Comparison of ENCODE assay signal across 25 cellular contexts in genomic region chr7:91033574-91033973, GRCh38.
DNase-seq lines count a peak whose midpoint lies in the region; ATAC-seq and TF ChIP-seq lines count a peak whose summit lies in the region.
"Had no signal": no experiment of that assay in that cellular context is flagged by ENCODE, and none has a peak within 500 bp of the region (broad histone marks: within the 10 kb centered on the region; RNA-seq: fewer than 3 reads in every experiment).

No MANE protein-coding gene starts in this region.

- H3K4me1 Mint-ChIP-seq in WTC11 (peaks cover 67% of the 10 kb centered on the region), osteocyte (ENCODE audit: unreplicated experiment) (peaks cover 36% of the 10 kb centered on the region)
- H3K4me1 Mint-ChIP-seq: activated CD4-positive, alpha-beta T cell treated with anti-CD3 and anti-CD28 coated beads for 36 hours; activated naive CD8-positive, alpha-beta T cell treated with anti-CD3 and anti-CD28 coated beads, Interleukin-2, amount 10 ng/mL, durations not matched to agents 7 days and 5 days; CD4-positive, CD25-positive, alpha-beta regulatory T cell; T-cell had no signal

- no peak overlapping the region for H3K27ac Mint-ChIP-seq in WTC11
- peak overlapping the region; percentile 15 for H3K27ac Mint-ChIP-seq in osteocyte (ENCODE audit: unreplicated experiment)
- H3K27ac Mint-ChIP-seq: activated CD4-positive, alpha-beta T cell treated with anti-CD3 and anti-CD28 coated beads for 36 hours; activated naive CD8-positive, alpha-beta T cell treated with anti-CD3 and anti-CD28 coated beads, Interleukin-2, amount 10 ng/mL, durations not matched to agents 7 days and 5 days; CD4-positive, CD25-positive, alpha-beta regulatory T cell; T-cell had no signal

- H3K36me3 Mint-ChIP-seq in WTC11 (peaks cover 10% of the 10 kb centered on the region), osteocyte (ENCODE audit: unreplicated experiment) (peaks cover 22% of the 10 kb centered on the region)
- H3K36me3 Mint-ChIP-seq: activated naive CD8-positive, alpha-beta T cell treated with anti-CD3 and anti-CD28 coated beads, Interleukin-2, amount 10 ng/mL, durations not matched to agents 7 days and 5 days; CD4-positive, CD25-positive, alpha-beta regulatory T cell; T-cell had no signal

- H3K27me3 ChIP-seq in prostate gland (replicated peaks; ENCODE audit: insufficient read depth): no peaks in the 10 kb centered on the region
- H3K27me3 ChIP-seq: esophagus squamous epithelium, hepatocyte, SJCRH30, testis had no signal

- peaks cover 15% of the 10 kb centered on the region for H3K9me3 Mint-ChIP-seq in WTC11
- no peaks in the 10 kb centered on the region for H3K9me3 Mint-ChIP-seq in osteocyte (ENCODE audit: unreplicated experiment)
- H3K9me3 Mint-ChIP-seq: activated naive CD8-positive, alpha-beta T cell treated with anti-CD3 and anti-CD28 coated beads, Interleukin-2, amount 10 ng/mL, durations not matched to agents 7 days and 5 days; T-cell had no signal

- WGBS in prostate gland: 59% methylated on average over 2 of the region's 2 CpGs

- POLR2A ChIA-PET in WTC11 (lab: Charles Lee): no interaction called here

- no peak overlapping the region for H3K4me3 ChIP-seq in prostate gland
- H3K4me3 ChIP-seq: esophagus squamous epithelium, hepatocyte, SJCRH30, testis had no signal

- no peak overlapping the region for H3K27ac ChIP-seq in prostate gland
- H3K27ac ChIP-seq: esophagus squamous epithelium, hepatocyte, SJCRH30, testis had no signal

- no peaks in the 10 kb centered on the region for H3K36me3 ChIP-seq in prostate gland
- H3K36me3 ChIP-seq: esophagus squamous epithelium had no signal

- TF ChIP-seq CTCF in WTC11 (IDR thresholded peaks at IDR 0.05) (no peak), osteocyte (IDR thresholded peaks at IDR 0.05) (no peak), prostate gland (IDR thresholded peaks at IDR 0.05) (no peak)

- H3K27me3 Mint-ChIP-seq in WTC11 (ENCODE audit: low read depth): no peaks in the 10 kb centered on the region
- no peaks in the 10 kb centered on the region for H3K27me3 Mint-ChIP-seq in osteocyte (ENCODE audit: unreplicated experiment)
- H3K27me3 Mint-ChIP-seq: activated CD4-positive, alpha-beta T cell treated with anti-CD3 and anti-CD28 coated beads for 36 hours; CD4-positive, CD25-positive, alpha-beta regulatory T cell; memory B cell; T-cell had no signal

- peak; percentile 33 for DNase-seq in DMS53 treated with DMSO at 0.1 percent for 48 hours (lab: John Stamatoyannopoulos, UW; ENCODE audit: unreplicated experiment)
- DNase-seq in NCI-H146 (lab: John Stamatoyannopoulos, UW): peak; percentile 64
- no peak for DNase-seq in WTC11 (ENCODE audit: low spot score)
- no peak for DNase-seq in osteocyte (ENCODE audit: extremely low spot score, unreplicated experiment)
- no peak for DNase-seq in prostate gland (ENCODE audit: low spot score)
- DNase-seq in NCI-H1436 (lab: John Stamatoyannopoulos, UW): no peak
- no peak for DNase-seq in NCI-H1048 (lab: John Stamatoyannopoulos, UW)
- DNase-seq: activated CD4-positive, alpha-beta T cell treated with anti-CD3 and anti-CD28 coated beads for 36 hours; activated naive CD8-positive, alpha-beta T cell treated with anti-CD3 and anti-CD28 coated beads, Interleukin-2, amount 10 ng/mL, durations not matched to agents 7 days and 5 days; activated T-cell treated with anti-CD3 and anti-CD28 coated beads for 4 hours; CD4-positive, CD25-positive, alpha-beta regulatory T cell; central memory CD4-positive, alpha-beta T cell; dermis blood vessel endothelial cell; EL; esophagus squamous epithelium; IMR-90; NCI-H2171 treated with DMSO at 0.1 percent for 48 hours; NCI-H526; SJCRH30; stimulated activated naive CD4-positive, alpha-beta T cell treated with Interleukin-2 at 50 U/mL for 16 hours; T-cell; testis had no signal

- H3K4me1 ChIP-seq in prostate gland (replicated peaks): no peaks in the 10 kb centered on the region
- H3K4me1 ChIP-seq: esophagus squamous epithelium, testis had no signal

- CTCF ChIA-PET in WTC11 (lab: Charles Lee): interaction anchor here (0.7 to 3.5 kb wide), 3 partner anchors 11 to 578 kb away, joined by 3 to 35 read pairs (median 4); no protein-coding TSS in a partner anchor

- intact Hi-C loops in prostate gland (cut with DNase I): loop anchor here (5.0 to 10.0 kb wide), 2 partner anchors 436 to 479 kb away; partner anchors contain the start of gene CDK14

- no peak for TF ChIP-seq POLR2A in prostate gland (IDR thresholded peaks at IDR 0.05)

- H3K4me3 Mint-ChIP-seq in WTC11 (no peak overlapping the region), osteocyte (ENCODE audit: unreplicated experiment) (no peak overlapping the region)
- H3K4me3 Mint-ChIP-seq: activated CD4-positive, alpha-beta T cell treated with anti-CD3 and anti-CD28 coated beads for 36 hours; activated naive CD8-positive, alpha-beta T cell treated with anti-CD3 and anti-CD28 coated beads, Interleukin-2, amount 10 ng/mL, durations not matched to agents 7 days and 5 days; CD4-positive, CD25-positive, alpha-beta regulatory T cell; memory B cell; T-cell had no signal

- ATAC-seq in WTC11 (no peak), HG03025 (IDR thresholded peaks at IDR 0.05; ENCODE audit: low FRiP score, unreplicated experiment) (no peak)
- ATAC-seq: activated CD4-positive, alpha-beta T cell treated with anti-CD3 and anti-CD28 coated beads for 36 hours; T-cell had no signal

- H3K9me3 ChIP-seq in prostate gland: no peaks in the 10 kb centered on the region
- H3K9me3 ChIP-seq: esophagus squamous epithelium, SJCRH30, testis had no signal

TF ChIP-seq in WTC11, 78 proteins besides CTCF, POLR2A, EP300 and RAD21:
- TF ChIP-seq FOXP4 (CRISPR knock-in tag; IDR thresholded peaks at IDR 0.05) (0 out of 2 replicates have a peak, but pooled peaks have one; percentile 25), ZNF219 (CRISPR knock-in tag; IDR thresholded peaks at IDR 0.05; ENCODE audit: borderline replicate concordance) (no peak)

Comparison
In these comparisons a context has a peak if more than half of its experiments do, and no peak if none do; other contexts are left out.
1. DNase-seq: peak in DMS53 treated with DMSO at 0.1 percent for 48 hours (single experiment) and NCI-H146 (single experiment); none in WTC11 (single experiment), osteocyte (single experiment), prostate gland (single experiment), NCI-H1436 (single experiment) and NCI-H1048 (single experiment).